ENCODE assay signal across 21 cellular contexts in genomic region chr5:93019896-93020295, GRCh38.
DNase-seq lines count a peak whose midpoint lies in the region; ATAC-seq, FAIRE-seq and TF ChIP-seq lines count a peak whose summit lies in the region.
"Had no signal": no experiment of that assay in that cellular context is flagged by ENCODE, and none has a peak within 500 bp of the region (broad histone marks: within the 10 kb centered on the region; RNA-seq: fewer than 3 reads in every experiment).

No MANE protein-coding gene starts in this region.

- H3K36me3 ChIP-seq in HAP-1 (replicated peaks) (no peaks in the 10 kb centered on the region), WERI-Rb-1 (no peaks in the 10 kb centered on the region)
- H3K36me3 ChIP-seq: BLaER1 had no signal

- no peak overlapping the region for H3K27ac ChIP-seq in WERI-Rb-1
- H3K27ac ChIP-seq: BLaER1, C4-2B, GM23248 had no signal

- no peak overlapping the region for H3K4me3 ChIP-seq in HAP-1
- H3K4me3 ChIP-seq in WERI-Rb-1 (ENCODE audit: low read depth, low read length): no peak overlapping the region
- H3K4me3 ChIP-seq: BLaER1, GM12878, GM23248 had no signal

- FAIRE-seq in D721Med (lab: Jason Lieb, UNC): peak; percentile 90
- FAIRE-seq: GM12878, GM18507 had no signal

- in situ Hi-C loops in HAP-1 (cut with MboI; ENCODE audit: low sequenced_read_pairs): no loop called here

- no peak for TF ChIP-seq CTCF in D721Med (IDR thresholded peaks at IDR 0.05; ENCODE audit: insufficient read depth, missing control alignments)
- no peak for TF ChIP-seq CTCF in WERI-Rb-1 (IDR thresholded peaks at IDR 0.05; ENCODE audit: low read depth, low read length)

- no peak for ATAC-seq in GM19455 (IDR thresholded peaks at IDR 0.05; ENCODE audit: unreplicated experiment)
- ATAC-seq: CD8-positive, alpha-beta T cell; GM12878 had no signal

- peaks cover 41% of the 10 kb centered on the region for H3K4me1 ChIP-seq in HAP-1
- H3K4me1 ChIP-seq: BLaER1, Caco-2 had no signal

- H3K9me3 ChIP-seq in HAP-1 (no peaks in the 10 kb centered on the region), WERI-Rb-1 (ENCODE audit: severe bottlenecking) (no peaks in the 10 kb centered on the region)
- H3K9me3 ChIP-seq: BLaER1, Caco-2 had no signal

- DNase-seq in D721Med (ENCODE audit: insufficient read length, low spot score) (no peak), HAP-1 (ENCODE audit: low spot score in 2 of 2) (peak; percentile 24 to 33), NCI-H82 (lab: John Stamatoyannopoulos, UW) (peak; percentile 95), WERI-Rb-1 (peak; percentile 60), DMS 273 (lab: John Stamatoyannopoulos, UW; ENCODE audit: unreplicated experiment) (no peak), HT-29 (ENCODE audit: low spot score) (no peak), amniotic stem cell (lab: John Stamatoyannopoulos, UW) (no peak)
- DNase-seq: Caco-2; CD4-positive, CD25-positive, alpha-beta regulatory T cell; CD8-positive, alpha-beta T cell; DMS153; EL; GDM1; GM23248; H9; HFFc6 had no signal

- H3K27me3 ChIP-seq in HAP-1 (ENCODE audit: low read depth): no peaks in the 10 kb centered on the region
- no peaks in the 10 kb centered on the region for H3K27me3 ChIP-seq in WERI-Rb-1 (ENCODE audit: insufficient read depth, low read depth, severe bottlenecking)
- H3K27me3 ChIP-seq: BLaER1 had no signal

Comparison
In these comparisons a context has a peak if more than half of its experiments do, and no peak if none do; other contexts are left out.
1. DNase-seq: peak in HAP-1 (2 of 2), NCI-H82 (single experiment) and WERI-Rb-1 (single experiment); none in D721Med (single experiment), DMS 273 (single experiment), HT-29 (single experiment) and amniotic stem cell (single experiment).